ENCODE assay signal across 25 cellular contexts in the genomic region with DNA sequence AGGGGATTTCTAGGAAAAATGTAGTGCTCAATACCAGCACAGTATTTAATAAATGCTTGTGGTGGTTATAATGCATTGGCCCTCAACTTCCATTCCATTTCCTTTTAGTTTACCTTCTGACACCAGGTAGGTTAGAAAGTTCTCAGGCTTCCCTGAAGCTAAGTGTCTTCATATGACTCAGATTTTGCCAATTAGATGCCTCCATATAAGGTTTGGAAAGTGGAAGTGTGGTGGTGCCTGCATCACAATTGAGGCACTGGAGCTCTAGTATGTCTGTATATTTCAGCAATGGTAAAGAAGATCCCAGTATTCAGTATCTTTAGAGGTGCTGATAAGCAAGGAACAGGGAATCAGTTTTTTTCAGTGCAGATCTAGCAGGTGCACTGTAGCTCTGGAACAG.
"Had no signal": no experiment of that assay in that cellular context is flagged by ENCODE, and none has a peak within 500 bp of the region (broad histone marks: within the 10 kb centered on the region; RNA-seq: fewer than 3 reads in every experiment).

No MANE protein-coding gene starts in this region.

- H3K4me1 ChIP-seq: foreskin keratinocyte, gastroesophageal sphincter, stomach, thyroid gland, vagina had no signal

- DNase-seq: dermis blood vessel endothelial cell; effector memory CD4-positive, alpha-beta T cell; foreskin keratinocyte; heart left ventricle; kidney; pancreas; right lobe of liver; small intestine; stimulated activated CD4-positive, alpha-beta T cell treated with anti-CD3 and anti-CD28 coated beads, Interleukin-15, amount 100 ng/mL, for 24 hours; stimulated activated CD4-positive, alpha-beta T cell treated with anti-CD3 and anti-CD28 coated beads, Interleukin-2, amount 100 ng/mL, for 48 hours; stimulated activated naive B cell treated with anti-CD40 and anti-IgM and Interleukin-4, amounts not matched to agents 10 μg/mL and 1 μg/mL and 100 μg/mL, for 72 hours; stomach; thyroid gland; trophoblast cell had no signal

- H3K27ac Mint-ChIP-seq: memory B cell; natural killer cell treated with Interleukin-12 subunit alpha and Interleukin-12 subunit beta and Interleukin-15 and Interleukin-18, amount 100 ng/mL, for 72 hours; stimulated activated naive B cell treated with anti-CD40 and anti-IgM and Interleukin-4, amounts not matched to agents 10 μg/mL and 1 μg/mL and 100 μg/mL, for 72 hours had no signal

- H3K27me3 ChIP-seq: esophagus muscularis mucosa, foreskin keratinocyte, gastroesophageal sphincter, heart left ventricle, hepatocyte, neutrophil, pancreas, right lobe of liver, stomach, thyroid gland, vagina had no signal

- H3K4me3 ChIP-seq: esophagus muscularis mucosa, gastroesophageal sphincter, heart left ventricle, hepatocyte, lung, pancreas, right lobe of liver, stomach, thyroid gland, vagina had no signal

- H2AFZ ChIP-seq: hepatocyte had no signal

- ATAC-seq: foreskin keratinocyte; gastroesophageal sphincter; heart left ventricle; left lobe of liver; natural killer cell treated with Interleukin-12 subunit alpha and Interleukin-12 subunit beta and Interleukin-15 and Interleukin-18, amount 100 ng/mL, for 72 hours; pancreas; right lobe of liver; stimulated activated naive B cell treated with anti-CD40 and anti-IgM and Interleukin-4, amounts not matched to agents 10 μg/mL and 1 μg/mL and 100 μg/mL, for 72 hours had no signal

- H3K27ac ChIP-seq: esophagus muscularis mucosa, foreskin keratinocyte, gastroesophageal sphincter, heart left ventricle, hepatocyte, neutrophil, pancreas, right lobe of liver, stomach, thyroid gland, vagina had no signal

- H3K27me3 Mint-ChIP-seq: memory B cell; natural killer cell treated with Interleukin-12 subunit alpha and Interleukin-12 subunit beta and Interleukin-15 and Interleukin-18, amount 100 ng/mL, for 72 hours; stimulated activated naive B cell treated with anti-CD40 and anti-IgM and Interleukin-4, amounts not matched to agents 10 μg/mL and 1 μg/mL and 100 μg/mL, for 72 hours had no signal

- FAIRE-seq: endothelial cell of umbilical vein, kidney, pancreas, small intestine had no signal

- H3K9me3 ChIP-seq: esophagus muscularis mucosa, gastroesophageal sphincter, heart left ventricle, neutrophil, pancreas, right lobe of liver, stomach, thyroid gland, vagina had no signal

- H3K4me3 Mint-ChIP-seq: memory B cell; natural killer cell treated with Interleukin-12 subunit alpha and Interleukin-12 subunit beta and Interleukin-15 and Interleukin-18, amount 100 ng/mL, for 72 hours; neural crest cell; stimulated activated naive B cell treated with anti-CD40 and anti-IgM and Interleukin-4, amounts not matched to agents 10 μg/mL and 1 μg/mL and 100 μg/mL, for 72 hours had no signal

- H3K4me1 Mint-ChIP-seq: neural crest cell had no signal

- H3K9me3 Mint-ChIP-seq: memory B cell; natural killer cell treated with Interleukin-12 subunit alpha and Interleukin-12 subunit beta and Interleukin-15 and Interleukin-18, amount 100 ng/mL, for 72 hours; neural crest cell; stimulated activated naive B cell treated with anti-CD40 and anti-IgM and Interleukin-4, amounts not matched to agents 10 μg/mL and 1 μg/mL and 100 μg/mL, for 72 hours had no signal

- H3K4me2 ChIP-seq: hepatocyte had no signal
